In the genomic region with DNA sequence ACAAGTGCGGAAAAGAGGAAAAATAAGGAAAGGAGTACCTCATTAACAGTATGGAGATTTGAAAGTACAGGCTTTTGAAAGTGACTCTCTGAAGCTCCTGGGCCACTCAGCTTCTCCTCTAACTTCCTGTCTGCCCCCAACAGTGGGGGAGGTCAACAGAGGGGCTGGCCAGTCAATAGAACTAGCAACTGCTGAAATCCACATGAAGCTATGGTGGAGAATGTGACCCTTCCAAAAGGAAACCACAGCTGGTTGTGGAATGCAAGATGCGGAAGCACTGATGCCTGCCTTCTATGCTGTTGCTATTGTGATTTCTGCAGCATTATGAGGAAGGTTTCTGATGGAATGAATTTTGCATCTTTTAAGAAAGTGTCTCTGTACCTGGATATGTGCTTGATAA, we compare ENCODE assay signal across 17 cellular contexts. TPM values are rescaled to one million over a fixed set of nuclear protein-coding genes. Genes with fewer than 3 reads are reported as not detected.
DNase-seq lines count a peak whose midpoint lies in the region; ATAC-seq and TF ChIP-seq lines count a peak whose summit lies in the region.
"Had no signal": no experiment of that assay in that cellular context is flagged by ENCODE, and none has a peak within 500 bp of the region (broad histone marks: within the 10 kb centered on the region; RNA-seq: fewer than 3 reads in every experiment).

No MANE protein-coding gene starts in this region.

- DNase-seq in right cardiac atrium: no peak
- DNase-seq in left cardiac atrium: no peak
- DNase-seq in SJCRH30: peak; percentile 9 to 11
- DNase-seq in hepatocyte (ENCODE audit: low spot score): no peak
- no peak for DNase-seq in kidney glomerular epithelial cell (lab: John Stamatoyannopoulos, UW)
- DNase-seq in germinal center (ENCODE audit: low spot score): no peak
- DNase-seq in midbrain (lab: John Stamatoyannopoulos, UW): no peak
- DNase-seq: activated CD4-positive, alpha-beta T cell treated with anti-CD3 and anti-CD28 coated beads for 1 hour; activated T-cell treated with anti-CD3 and anti-CD28 coated beads, Interleukin-2, amount 50 U/mL, for 48 hours; body of pancreas; DMS79; endodermal cell; NCI-H2227 treated with DMSO at 0.1 percent for 48 hours; posterior cingulate gyrus; stimulated activated CD8-positive, alpha-beta memory T cell treated with anti-CD3 and anti-CD28 coated beads, Interleukin-4, amount 100 ng/mL, for 48 hours had no signal

- 67% methylated on average over 2 of the region's 2 CpGs for WGBS in right cardiac atrium
- WGBS in hepatocyte (ENCODE audit: low lambda C conversion rate, missing lambda C conversion rate): 89% methylated on average over 2 of the region's 2 CpGs

- TF ChIP-seq CTCF in hepatocyte (IDR thresholded peaks at IDR 0.05; ENCODE audit: poor library complexity): no peak

- intact Hi-C loops in right cardiac atrium (cut with DNase I) (loop anchor here in 3 of 4 donors (5.0 to 10.0 kb wide), 3 partner anchors 81 to 133 kb away; no protein-coding TSS in a partner anchor), left cardiac atrium (cut with DNase I) (loop anchor here (5.0 kb wide), 3 partner anchors 77 to 148 kb away; partner anchors contain the start of gene NFXL1 (in 1 of the 2))

- no peaks in the 10 kb centered on the region for H3K9me3 ChIP-seq in right cardiac atrium (ENCODE audit: control insufficient read depth, low read length)
- no peaks in the 10 kb centered on the region for H3K9me3 ChIP-seq in SJCRH30 (replicated peaks)
- H3K9me3 ChIP-seq in hepatocyte (ENCODE audit: low read depth): peaks cover 8% of the 10 kb centered on the region
- H3K9me3 ChIP-seq: body of pancreas had no signal

- no peaks in the 10 kb centered on the region for H3K79me2 ChIP-seq in hepatocyte

- no peaks in the 10 kb centered on the region for H3K36me3 ChIP-seq in SJCRH30
- no peaks in the 10 kb centered on the region for H3K36me3 ChIP-seq in hepatocyte (replicated peaks; ENCODE audit: insufficient read depth, low read depth)
- H3K36me3 ChIP-seq: gastroesophageal sphincter had no signal

- H3K9me2 ChIP-seq in hepatocyte (replicated peaks; ENCODE audit: insufficient read depth): no peaks in the 10 kb centered on the region

- ATAC-seq in right cardiac atrium: no peak
- no peak for ATAC-seq in left cardiac atrium
- no peak for ATAC-seq in GM21717 (IDR thresholded peaks at IDR 0.05; ENCODE audit: unreplicated experiment)
- ATAC-seq: body of pancreas, gastroesophageal sphincter had no signal

- H3K4me3 ChIP-seq in right cardiac atrium (ENCODE audit: low read length) (peak overlapping the region; percentile 23), SJCRH30 (no peak overlapping the region), hepatocyte (no peak overlapping the region)
- H3K4me3 ChIP-seq: body of pancreas had no signal

- peak overlapping the region; percentile 99 for H3K4me2 ChIP-seq in hepatocyte

- no peak overlapping the region for H2AFZ ChIP-seq in hepatocyte

- H3K27me3 ChIP-seq in right cardiac atrium (ENCODE audit: control insufficient read depth, insufficient read depth): no peaks in the 10 kb centered on the region
- no peaks in the 10 kb centered on the region for H3K27me3 ChIP-seq in SJCRH30
- no peaks in the 10 kb centered on the region for H3K27me3 ChIP-seq in hepatocyte
- H3K27me3 ChIP-seq: body of pancreas, gastroesophageal sphincter had no signal

- no peaks in the 10 kb centered on the region for H4K20me1 ChIP-seq in hepatocyte (ENCODE audit: insufficient read depth, poor library complexity, severe bottlenecking)

- H3K27ac ChIP-seq in right cardiac atrium (ENCODE audit: low read length) (peak overlapping the region; percentile 66), SJCRH30 (no peak overlapping the region), hepatocyte (no peak overlapping the region)
- H3K27ac ChIP-seq: body of pancreas, gastroesophageal sphincter had no signal

- H3K4me1 ChIP-seq in right cardiac atrium (ENCODE audit: control insufficient read depth, insufficient read depth, low read length) (no peaks in the 10 kb centered on the region), SJCRH30 (no peaks in the 10 kb centered on the region; the same call in 1 of the 2 replicates), hepatocyte (ENCODE audit: insufficient read depth) (peaks cover 13% of the 10 kb centered on the region)

RNA-seq across cellular contexts. Expression of gene CORIN, which starts 2.4 kb away (rescaled TPM):
- total RNA-seq in right cardiac atrium: 100 to 1,000 TPM; 125 to 226 (median 200) TPM
- polyA plus RNA-seq in right cardiac atrium: 66.2 TPM
- total RNA-seq in left cardiac atrium: 100 to 1,000 TPM in 1 of 2 donors, 10 to 100 TPM in 1; 89.0 to 106 TPM
- 0.08 and 0.38 TPM in 2 replicates for total RNA-seq in SJCRH30 (2014; rRNA removed; shearing (Covaris generic))
- total RNA-seq in hepatocyte: 0.40 and 0.64 TPM in 2 replicates
- 0.13 TPM in 1 of 2 replicates, not detected in the other for polyA plus RNA-seq in hepatocyte

Comparison
In these comparisons a context has a peak if more than half of its experiments do, and no peak if none do; other contexts are left out.
1. DNase-seq: peak in SJCRH30 (2 of 2); none in right cardiac atrium (0 of 3), left cardiac atrium (single experiment), hepatocyte (single experiment), kidney glomerular epithelial cell (single experiment), germinal center (single experiment) and midbrain (single experiment).
2. RNA of gene CORIN, which starts 2.4 kb away (total RNA-seq): 125 to 226 TPM in right cardiac atrium and 89.0 to 106 TPM in left cardiac atrium; 0.40 to 0.64 TPM in hepatocyte and 0.08 to 0.38 TPM in SJCRH30; every median in the first group is over 10 times any median in the second.